ENCODE assay signal across 25 cellular contexts in genomic region chr6:48951917-48952316, GRCh38.
"Had no signal": no experiment of that assay in that cellular context is flagged by ENCODE, and none has a peak within 500 bp of the region (broad histone marks: within the 10 kb centered on the region; RNA-seq: fewer than 3 reads in every experiment).

No MANE protein-coding gene starts in this region.

- DNase-seq: dermis blood vessel endothelial cell; effector memory CD4-positive, alpha-beta T cell; erythroblast; esophagus squamous epithelium; left ventricle myocardium superior; mesenchymal stem cell; mucosa of descending colon; naive B cell; stimulated activated CD4-positive, alpha-beta T cell treated with anti-CD3 and anti-CD28 coated beads, Interleukin-12 subunit alpha, Interleukin-12 subunit beta, amount 100 ng/mL, for 4 hours; stimulated activated CD4-positive, alpha-beta T cell treated with anti-CD3 and anti-CD28 coated beads, Interleukin-1b, Interleukin-23, amount 100 ng/mL, for 48 hours; stimulated activated CD4-positive, alpha-beta T cell treated with anti-CD3 and anti-CD28 coated beads, Interleukin-4, amount 100 ng/mL, for 1 hour; stimulated activated CD8-positive, alpha-beta memory T cell treated with anti-CD3 and anti-CD28 coated beads, Interleukin-4, amount 100 ng/mL, for 48 hours; stimulated activated naive CD4-positive, alpha-beta T cell; stimulated activated naive CD8-positive, alpha-beta T cell treated with anti-CD3 and anti-CD28 coated beads, Interleukin-15, amount 100 ng/mL, for 72 hours; transverse colon; upper lobe of right lung; uterus had no signal

- H3K27ac ChIP-seq: coronary artery, esophagus squamous epithelium, parathyroid adenoma, suprapubic skin, transverse colon, upper lobe of right lung, uterus had no signal

- FAIRE-seq: endometrium, frontal cortex, keratinocyte had no signal

- H3K79me2 ChIP-seq: parathyroid adenoma had no signal

- H3K4me3 ChIP-seq: coronary artery, esophagus squamous epithelium, lung, mucosa of descending colon, smooth muscle cell, suprapubic skin, transverse colon, upper lobe of right lung, uterus had no signal

- H2AFZ ChIP-seq: parathyroid adenoma had no signal

- H3K27me3 ChIP-seq: esophagus squamous epithelium, suprapubic skin, transverse colon, upper lobe of right lung, uterus had no signal

- H3K9me3 ChIP-seq: esophagus squamous epithelium, mucosa of descending colon, suprapubic skin, transverse colon, upper lobe of right lung, uterus had no signal

- H3K4me2 ChIP-seq: smooth muscle cell had no signal

- H3K4me1 ChIP-seq: esophagus squamous epithelium, parathyroid adenoma, suprapubic skin, transverse colon, upper lobe of right lung, uterus had no signal

- H3K36me3 ChIP-seq: esophagus squamous epithelium, suprapubic skin, transverse colon, upper lobe of right lung, uterus had no signal
